8 cellular contexts compared by ENCODE assay signal in the genomic region with DNA sequence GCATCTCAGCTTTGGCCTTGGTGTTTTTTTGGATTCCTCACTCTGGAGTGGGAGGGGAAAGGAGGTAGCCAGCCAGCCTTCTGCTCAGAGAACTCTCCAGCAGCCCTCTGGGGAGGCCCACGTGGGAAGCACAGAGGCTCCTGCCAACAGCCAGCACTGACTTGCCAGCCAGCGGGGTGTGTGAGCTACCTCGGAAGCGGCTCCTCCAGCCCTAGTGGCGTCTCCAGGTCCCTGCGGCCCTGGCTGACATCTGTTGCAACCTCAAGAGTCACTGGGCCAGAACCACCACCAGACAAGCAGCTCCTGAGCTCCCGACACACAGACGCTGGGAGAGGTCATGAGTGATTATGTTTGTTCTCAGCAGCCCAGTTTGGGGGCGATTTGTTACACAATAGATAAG.
DNase-seq lines count a peak whose midpoint lies in the region; ATAC-seq, FAIRE-seq and TF ChIP-seq lines count a peak whose summit lies in the region.

No MANE protein-coding gene starts in this region.

- no peaks in the 10 kb centered on the region for H4K20me1 ChIP-seq in smooth muscle cell (ENCODE audit: low read depth)

- peak overlapping the region; percentile 85 for H3K27ac ChIP-seq in WERI-Rb-1
- no peak overlapping the region for H3K27ac ChIP-seq in right cardiac atrium (ENCODE audit: low read length)
- H3K27ac ChIP-seq in smooth muscle cell (ENCODE audit: low read depth): no peak overlapping the region
- H3K27ac ChIP-seq in trophoblast cell (ENCODE audit: low read depth, low read length): no peak overlapping the region

- no peak overlapping the region for H3K18ac ChIP-seq in trophoblast cell (ENCODE audit: low read length)

- no peak overlapping the region for H4K8ac ChIP-seq in trophoblast cell (ENCODE audit: low read depth, low read length)

- no peak overlapping the region for H3K14ac ChIP-seq in trophoblast cell (ENCODE audit: low read length)

- no peak overlapping the region for H2BK120ac ChIP-seq in trophoblast cell (ENCODE audit: insufficient read depth, low read length, poor library complexity)

- H2AFZ ChIP-seq in smooth muscle cell (ENCODE audit: low read depth) (peak overlapping the region; percentile 11), trophoblast cell (ENCODE audit: insufficient read depth, low read length, poor library complexity) (no peak overlapping the region)

- H3K27me3 ChIP-seq in WERI-Rb-1 (ENCODE audit: insufficient read depth, low read depth, severe bottlenecking) (no peaks in the 10 kb centered on the region), right cardiac atrium (ENCODE audit: control insufficient read depth, insufficient read depth) (no peaks in the 10 kb centered on the region), smooth muscle cell (ENCODE audit: low read depth) (no peaks in the 10 kb centered on the region), trophoblast cell (ENCODE audit: insufficient read depth, low read length) (no peaks in the 10 kb centered on the region)

- H2BK12ac ChIP-seq in trophoblast cell (ENCODE audit: low read length): no peak overlapping the region

- FAIRE-seq in GM12892 (lab: Jason Lieb, UNC): no peak

- no peak overlapping the region for H4K91ac ChIP-seq in trophoblast cell (ENCODE audit: low read depth, low read length)

- H3F3A ChIP-seq in smooth muscle cell (ENCODE audit: low read depth): no peaks in the 10 kb centered on the region

- intact Hi-C loops in right cardiac atrium (cut with DNase I): no loop called here

- no peaks in the 10 kb centered on the region for H3K79me2 ChIP-seq in smooth muscle cell (ENCODE audit: low read depth)
- no peaks in the 10 kb centered on the region for H3K79me2 ChIP-seq in trophoblast cell (ENCODE audit: control insufficient read depth, insufficient read depth, low read length, poor library complexity)

- 27% methylated on average over 9 of the region's 9 CpGs for WGBS in right cardiac atrium
- 18% methylated on average over 9 of the region's 9 CpGs for WGBS in smooth muscle cell (ENCODE audit: low lambda C conversion rate)
- WGBS in trophoblast cell (ENCODE audit: extremely low coverage, insufficient coverage, insufficient read length): no CpG with 5 or more reads among the region's 9 CpGs

- H3K4ac ChIP-seq in trophoblast cell (ENCODE audit: low read depth, low read length): no peak overlapping the region

- no peak overlapping the region for H3K4me2 ChIP-seq in smooth muscle cell
- no peak overlapping the region for H3K4me2 ChIP-seq in trophoblast cell (ENCODE audit: low read length)

- H3K23ac ChIP-seq in trophoblast cell (ENCODE audit: low read length): no peak overlapping the region

- H3K27ac Mint-ChIP-seq in T-helper 17 cell: no peak overlapping the region

- no peaks in the 10 kb centered on the region for H3K79me1 ChIP-seq in trophoblast cell (ENCODE audit: low read length)

- H3K36me3 ChIP-seq in WERI-Rb-1 (no peaks in the 10 kb centered on the region), smooth muscle cell (ENCODE audit: low read depth) (no peaks in the 10 kb centered on the region), trophoblast cell (ENCODE audit: control insufficient read depth in 1 of 2, insufficient read depth in 2 of 2, low read length in 2 of 2) (no peaks in the 10 kb centered on the region)

- no peak overlapping the region for H2BK5ac ChIP-seq in trophoblast cell (ENCODE audit: low read depth, low read length, poor library complexity)

- TF ChIP-seq CTCF in WERI-Rb-1 (IDR thresholded peaks at IDR 0.05; ENCODE audit: low read depth, low read length) (peak; percentile 74), smooth muscle cell (IDR thresholded peaks at IDR 0.05; ENCODE audit: borderline replicate concordance, insufficient read depth, poor library complexity, severe bottlenecking) (peak; percentile 7)

- H3K9me3 ChIP-seq in WERI-Rb-1 (ENCODE audit: severe bottlenecking) (no peaks in the 10 kb centered on the region), right cardiac atrium (ENCODE audit: control insufficient read depth, low read length) (no peaks in the 10 kb centered on the region), smooth muscle cell (replicated peaks; ENCODE audit: low read depth) (no peaks in the 10 kb centered on the region), trophoblast cell (ENCODE audit: insufficient read depth, low read depth, low read length) (no peaks in the 10 kb centered on the region), T-helper 17 cell (ENCODE audit: control insufficient read depth, low read length, poor library complexity, severe bottlenecking) (no peaks in the 10 kb centered on the region)

- TF ChIP-seq POLR2A in GM12892 (IDR thresholded peaks at IDR 0.05; ENCODE audit: low read depth, low read length): no peak

- H2AK5ac ChIP-seq in trophoblast cell (ENCODE audit: low read length): no peak overlapping the region

- ATAC-seq in right cardiac atrium: peak; percentile 99
- no peak for ATAC-seq in T-helper 17 cell
- ATAC-seq in GM21825 (IDR thresholded peaks at IDR 0.05; ENCODE audit: unreplicated experiment): no peak

- peak overlapping the region; percentile 4 for H3K4me3 ChIP-seq in WERI-Rb-1 (ENCODE audit: low read depth, low read length)
- no peak overlapping the region for H3K4me3 ChIP-seq in right cardiac atrium (ENCODE audit: low read length)
- H3K4me3 ChIP-seq in smooth muscle cell: no peak overlapping the region
- no peak overlapping the region for H3K4me3 ChIP-seq in trophoblast cell (ENCODE audit: low read depth, low read length)

- H4K12ac ChIP-seq in trophoblast cell (ENCODE audit: low read depth, low read length): no peak overlapping the region

- H3K4me1 Mint-ChIP-seq in T-helper 17 cell: no peaks in the 10 kb centered on the region

- H3K4me1 ChIP-seq in right cardiac atrium (ENCODE audit: control insufficient read depth, insufficient read depth, low read length) (peaks cover 4% of the 10 kb centered on the region), smooth muscle cell (ENCODE audit: low read depth) (peaks cover 8% of the 10 kb centered on the region), trophoblast cell (ENCODE audit: control insufficient read depth in 1 of 2, insufficient read depth in 2 of 2, low read length in 2 of 2) (peaks cover 2 to 4% of the 10 kb centered on the region in 2 experiments)

- H3K36me3 Mint-ChIP-seq in T-helper 17 cell (ENCODE audit: low read depth): no peaks in the 10 kb centered on the region

- DNase-seq in GOT3 (lab: John Stamatoyannopoulos, UW) (peak; percentile 25), WERI-Rb-1 (peak; percentile 98), right cardiac atrium (peak; percentile 94 to 98 (median 97)), smooth muscle cell (lab: John Stamatoyannopoulos, UW; ENCODE audit: unreplicated experiment) (peak; percentile 8), GM12892 (ENCODE audit: insufficient read length) (no peak), trophoblast cell (no peak), T-helper 17 cell (no peak)

- peaks cover 6% of the 10 kb centered on the region for H3K27me3 Mint-ChIP-seq in T-helper 17 cell

- H3K9ac ChIP-seq in smooth muscle cell (ENCODE audit: low read depth): no peak overlapping the region
- no peak overlapping the region for H3K9ac ChIP-seq in trophoblast cell (ENCODE audit: low read length)

- no peak overlapping the region for H3K4me3 Mint-ChIP-seq in T-helper 17 cell

Comparison
In these comparisons a context has a peak if more than half of its experiments do, and no peak if none do; other contexts are left out.
1. DNase-seq: peak in GOT3 (single experiment), WERI-Rb-1 (single experiment), right cardiac atrium (3 of 3) and smooth muscle cell (single experiment); none in GM12892 (single experiment), trophoblast cell (0 of 2) and T-helper 17 cell (0 of 3).
2. ATAC-seq: peak in right cardiac atrium (2 of 2); none in T-helper 17 cell (single experiment) and GM21825 (single experiment).